8 cellular contexts compared by ENCODE assay signal in the genomic region with DNA sequence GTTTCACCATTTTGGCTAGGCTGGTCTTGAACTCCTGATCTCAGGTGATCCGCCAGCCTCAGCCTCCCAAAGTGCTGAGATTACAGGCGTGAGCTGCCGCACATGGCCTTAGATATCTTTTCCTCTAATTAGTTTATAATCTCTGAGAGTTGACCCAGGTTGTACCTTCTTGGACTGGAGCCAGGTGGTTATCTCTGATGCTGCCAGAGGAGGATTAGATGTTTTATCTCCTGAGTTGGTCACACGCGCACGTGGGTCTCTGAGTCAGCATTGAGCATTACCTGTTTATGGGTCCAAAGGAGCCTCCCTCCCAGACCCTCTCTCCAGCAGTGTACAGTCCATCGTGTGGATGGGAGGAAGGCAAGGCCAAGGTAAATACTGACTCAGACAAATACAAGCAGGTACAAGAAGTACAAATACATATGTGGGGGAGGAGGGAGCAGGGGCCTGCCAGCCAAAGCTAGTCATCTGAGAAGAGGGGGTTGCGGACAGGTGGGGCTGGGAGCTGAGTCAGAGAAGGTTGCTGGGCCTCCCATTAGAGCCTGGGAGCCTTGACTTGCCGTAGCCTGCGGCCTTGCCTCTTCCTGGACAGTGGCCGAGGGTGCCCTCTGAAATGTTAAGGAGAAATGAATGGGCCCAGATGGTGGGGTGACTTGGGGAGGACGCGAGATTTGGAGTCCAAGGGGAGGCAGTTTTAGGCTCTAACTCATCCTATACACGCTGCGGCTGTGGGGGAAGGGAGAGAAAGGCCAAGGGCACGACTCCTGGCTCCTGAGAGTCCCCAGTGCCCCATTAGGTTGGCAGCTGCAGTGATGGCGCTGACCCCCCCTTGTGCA. TPM values are rescaled to one million over a fixed set of nuclear protein-coding genes. Genes with fewer than 3 reads are reported as not detected.
DNase-seq lines count a peak whose midpoint lies in the region; ATAC-seq and TF ChIP-seq lines count a peak whose summit lies in the region.

No MANE protein-coding gene starts in this region.

- H3K9me3 Mint-ChIP-seq in stimulated activated effector memory CD8-positive, alpha-beta T cell treated with anti-CD3 and anti-CD28 coated beads, Interleukin-12 subunit alpha, Interleukin-12 subunit beta, amount 100 ng/mL, for 72 hours: no peaks in the 10 kb centered on the region

- no peak for TF ChIP-seq EP300 in gastroesophageal sphincter (IDR thresholded peaks at IDR 0.05)

- no peaks in the 10 kb centered on the region for H3K9me3 ChIP-seq in gastroesophageal sphincter

- H3K4me3 Mint-ChIP-seq in stimulated activated effector memory CD8-positive, alpha-beta T cell treated with anti-CD3 and anti-CD28 coated beads, Interleukin-12 subunit alpha, Interleukin-12 subunit beta, amount 100 ng/mL, for 72 hours: peak overlapping the region; percentile 38

- WGBS in gastroesophageal sphincter (ENCODE audit: low coverage in 1 of 2), 2 donors: 61 to 67% methylated on average over 7 to 15 of the region's 17 CpGs

- no peak for ATAC-seq in gastroesophageal sphincter
- ATAC-seq in stimulated activated effector memory CD8-positive, alpha-beta T cell treated with anti-CD3 and anti-CD28 coated beads, Interleukin-12 subunit alpha, Interleukin-12 subunit beta, amount 100 ng/mL, for 72 hours: no peak
- ATAC-seq in HG03095 (IDR thresholded peaks at IDR 0.05; ENCODE audit: unreplicated experiment): no peak
- no peak for ATAC-seq in HG02852 (IDR thresholded peaks at IDR 0.05; ENCODE audit: unreplicated experiment)

- DNase-seq in DMS 273 (lab: John Stamatoyannopoulos, UW; ENCODE audit: unreplicated experiment) (peak; percentile 14), DMS 273 treated with DMSO at 0.1 percent for 48 hours (lab: John Stamatoyannopoulos, UW) (no peak), T-helper 22 cell (ENCODE audit: low read depth) (peak; percentile 52), NCI-H1694 treated with DMSO at 0.1 percent for 48 hours (lab: John Stamatoyannopoulos, UW) (no peak)
- no peak for DNase-seq in stimulated activated effector memory CD8-positive, alpha-beta T cell treated with anti-CD3 and anti-CD28 coated beads, Interleukin-12 subunit alpha, Interleukin-12 subunit beta, amount 100 ng/mL, for 72 hours (ENCODE audit: low spot score in 2 of 2)

- peak overlapping the region; percentile 67 for H3K27ac Mint-ChIP-seq in stimulated activated effector memory CD8-positive, alpha-beta T cell treated with anti-CD3 and anti-CD28 coated beads, Interleukin-12 subunit alpha, Interleukin-12 subunit beta, amount 100 ng/mL, for 72 hours

- H3K36me3 ChIP-seq in gastroesophageal sphincter: no peaks in the 10 kb centered on the region

- no peak for TF ChIP-seq CTCF in gastroesophageal sphincter (IDR thresholded peaks at IDR 0.05)

- TF ChIP-seq POLR2A in gastroesophageal sphincter (IDR thresholded peaks at IDR 0.05): no peak

- peaks cover 45% of the 10 kb centered on the region for H3K4me1 Mint-ChIP-seq in stimulated activated effector memory CD8-positive, alpha-beta T cell treated with anti-CD3 and anti-CD28 coated beads, Interleukin-12 subunit alpha, Interleukin-12 subunit beta, amount 100 ng/mL, for 72 hours

- H3K27ac ChIP-seq in gastroesophageal sphincter: peak overlapping the region; percentile 84 to 99 (median 97)

- H3K4me3 ChIP-seq in gastroesophageal sphincter: no peak overlapping the region

- H3K27me3 ChIP-seq in gastroesophageal sphincter: no peaks in the 10 kb centered on the region

- H3K36me3 Mint-ChIP-seq in stimulated activated effector memory CD8-positive, alpha-beta T cell treated with anti-CD3 and anti-CD28 coated beads, Interleukin-12 subunit alpha, Interleukin-12 subunit beta, amount 100 ng/mL, for 72 hours: peaks cover 8% of the 10 kb centered on the region

- H3K4me1 ChIP-seq in gastroesophageal sphincter: peaks cover 24 to 100% (median 60%) of the 10 kb centered on the region in 3 donors

RNA-seq across cellular contexts. Expression of a gene that starts 13.1 kb away (rescaled TPM):
- total RNA-seq in gastroesophageal sphincter: 10 to 100 TPM; 44.7 to 59.4 (median 55.5) TPM

Comparison
In these comparisons a context has a peak if more than half of its experiments do, and no peak if none do; other contexts are left out.
1. DNase-seq: peak in DMS 273 (single experiment) and T-helper 22 cell (single experiment); none in DMS 273 treated with DMSO at 0.1 percent for 48 hours (single experiment), stimulated activated effector memory CD8-positive, alpha-beta T cell treated with anti-CD3 and anti-CD28 coated beads, Interleukin-12 subunit alpha, Interleukin-12 subunit beta, amount 100 ng/mL, for 72 hours (0 of 2) and NCI-H1694 treated with DMSO at 0.1 percent for 48 hours (single experiment).